Comparison of ENCODE assay signal across 8 cellular contexts in the genomic region with DNA sequence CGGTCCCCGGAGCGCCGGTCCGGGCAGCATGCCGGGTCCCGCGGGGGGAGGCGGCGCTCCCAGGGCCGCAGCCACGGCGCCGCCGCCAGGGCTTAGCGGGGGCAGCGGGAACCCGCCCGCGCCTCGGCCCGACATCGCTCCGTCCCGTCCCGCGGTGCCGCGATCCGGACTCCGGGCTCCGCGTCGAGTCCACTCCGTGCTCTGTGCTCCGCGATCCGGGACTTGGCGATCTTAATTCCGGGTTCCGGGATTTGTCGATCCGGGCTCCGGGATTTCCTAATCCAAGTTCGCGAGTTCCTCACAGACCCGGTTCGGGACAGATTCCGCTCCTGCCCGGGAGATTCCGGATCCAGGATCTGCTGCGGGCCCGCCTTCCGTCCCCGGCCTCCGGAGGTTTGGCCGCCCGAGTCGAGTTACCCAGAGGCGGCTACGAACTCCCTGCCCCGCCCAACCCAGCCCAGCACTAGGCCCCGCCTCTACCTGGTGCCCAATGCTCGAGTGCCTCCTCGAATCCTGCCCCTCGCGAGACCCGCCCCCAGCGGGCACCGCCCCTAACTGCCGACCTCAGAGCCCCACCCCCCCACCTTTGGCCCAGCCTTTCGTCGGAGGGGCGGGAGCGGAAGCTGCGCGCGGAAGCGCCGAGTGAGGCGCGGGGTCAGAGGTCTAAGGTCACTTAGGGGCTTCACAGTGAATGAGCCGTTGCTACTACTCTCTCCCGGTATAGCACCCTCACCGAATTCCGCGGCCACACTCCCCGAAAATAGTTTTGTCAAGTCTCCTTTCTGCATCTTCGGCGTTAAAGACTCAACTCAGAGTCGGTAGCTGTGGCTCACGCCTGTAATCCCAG. TPM values are rescaled to one million over a fixed set of nuclear protein-coding genes. Genes with fewer than 3 reads are reported as not detected.
DNase-seq lines count a peak whose midpoint lies in the region; ATAC-seq, FAIRE-seq and TF ChIP-seq lines count a peak whose summit lies in the region.

A gene (minus strand): TSS at position 146 of the 847 bp plus-strand sequence. CDS start 11 bp downstream, at position 135.

- H3K9me3 ChIP-seq in IMR-90 (ENCODE audit: control insufficient read depth, insufficient read depth, low read length): no peaks in the 10 kb centered on the region
- no peaks in the 10 kb centered on the region for H3K9me3 ChIP-seq in OCI-LY7 (ENCODE audit: low read length)
- H3K9me3 ChIP-seq in mononuclear cell (ENCODE audit: low read depth, low read length): no peaks in the 10 kb centered on the region

- WGBS in IMR-90 (ENCODE audit: extremely low coverage in 2 of 2, insufficient read length in 1 of 2), 2 experiments: 0% methylated on average over 54 of the region's 92 CpGs; no CpG with 5 or more reads in 1 of the 2 experiments

- H3K4me2 ChIP-seq in IMR-90 (ENCODE audit: low read depth, low read length): peak within 1 kb of the TSS; percentile 94
- peak within 1 kb of the TSS; percentile 86 for H3K4me2 ChIP-seq in OCI-LY7 (ENCODE audit: low read length)

- TF ChIP-seq POLR2A in IMR-90 (IDR thresholded peaks at IDR 0.05; ENCODE audit: low read depth, low read length): peak; percentile 65

- H4K5ac ChIP-seq in IMR-90 (ENCODE audit: low read depth, low read length): peak within 1 kb of the TSS; percentile 89

- no TSS peak for BruUV-seq in IMR-90 (replicated peaks; lab: Mats Ljungman, UMichigan)
- BruUV-seq in OCI-LY7 (replicated peaks; lab: Mats Ljungman, UMichigan): no TSS peak

- ATAC-seq in GM21528 (IDR thresholded peaks at IDR 0.05; ENCODE audit: low FRiP score, unreplicated experiment) (peak; percentile 73), IMR-90 (ENCODE audit: low read depth) (peak; percentile 86)

- peak within 1 kb of the TSS; percentile 86 for H3K56ac ChIP-seq in IMR-90 (ENCODE audit: extremely low read depth, insufficient read depth, low read length)

- TF ChIP-seq RAD21 in IMR-90 (IDR thresholded peaks at IDR 0.05; ENCODE audit: low read length): no peak

- peak within 1 kb of the TSS; percentile 97 to 100 for H4K8ac ChIP-seq in IMR-90 (ENCODE audit: low read depth in 2 of 2, low read length in 2 of 2)

- peak within 1 kb of the TSS; percentile 91 for H2AK9ac ChIP-seq in IMR-90 (replicated peaks; ENCODE audit: low read depth, low read length, poor library complexity)

- CTCF ChIA-PET in IMR-90 (lab: Yijun Ruan, JAX) (interaction anchor here (2.2 kb wide), 1 partner anchor 23 kb away, joined by 7 read pairs; no protein-coding TSS in a partner anchor), OCI-LY7 (lab: Charles Lee; ENCODE audit: unreplicated experiment) (interaction anchor here (0.9 to 1.0 kb wide), 2 partner anchors 104 to 145 kb away, joined by 3 to 4 read pairs; no protein-coding TSS in a partner anchor)

- H3K4me3 ChIP-seq in IMR-90 (ENCODE audit: insufficient read depth, low read depth, low read length): peak within 1 kb of the TSS; percentile 81
- peak within 1 kb of the TSS; percentile 99 for H3K4me3 ChIP-seq in OCI-LY7 (ENCODE audit: low read depth, low read length, poor library complexity, severe bottlenecking)
- H3K4me3 ChIP-seq in mononuclear cell (ENCODE audit: low read length): peak within 1 kb of the TSS; percentile 80

- H2BK20ac ChIP-seq in IMR-90 (ENCODE audit: low read depth, low read length): 0 out of 2 replicates have a peak within 1 kb of the TSS, but pooled peaks have one; percentile 17

- H3K9ac ChIP-seq in IMR-90 (ENCODE audit: low read depth, low read length): peak within 1 kb of the TSS; percentile 77

- H3K9me2 ChIP-seq in OCI-LY7 (ENCODE audit: insufficient read depth, low read length): no peaks in the 10 kb centered on the region

- peak within 1 kb of the TSS; percentile 96 for H3K4ac ChIP-seq in IMR-90 (ENCODE audit: low read depth, low read length)

- peaks cover 45% of the 10 kb centered on the region for H3K79me2 ChIP-seq in OCI-LY7 (ENCODE audit: insufficient read depth, low read depth, low read length)

- DNase-seq in D721Med (ENCODE audit: insufficient read length, low spot score): peak; percentile 54
- peak; percentile 99 for DNase-seq in IMR-90
- DNase-seq in OCI-LY7 (ENCODE audit: low spot score): peak; percentile 98
- DNase-seq in activated T-cell treated with anti-CD3 and anti-CD28 coated beads for 24 hours (ENCODE audit: low read depth): peak; percentile 99
- peak; percentile 73 for DNase-seq in epidermal melanocyte (ENCODE audit: insufficient read length, low spot score)
- DNase-seq in stimulated activated CD8-positive, alpha-beta memory T cell treated with anti-CD3 and anti-CD28 coated beads, Interleukin-4, amount 100 ng/mL, for 1 hour (ENCODE audit: low read depth in 2 of 2, low spot score in 1 of 2): peak; percentile 97 to 99

- peak within 1 kb of the TSS; percentile 78 for H2AK5ac ChIP-seq in IMR-90 (ENCODE audit: low read depth, low read length)

- dilution Hi-C loops in IMR-90 (cut with HindIII; ENCODE audit: low sequenced_read_pairs, unreplicated experiment): no loop called here

- H3K4me1 ChIP-seq in IMR-90 (ENCODE audit: control insufficient read depth, insufficient read depth, low read length): peaks cover 23% of the 10 kb centered on the region
- peaks cover 48% of the 10 kb centered on the region for H3K4me1 ChIP-seq in OCI-LY7 (ENCODE audit: insufficient read depth, low read length, poor library complexity, severe bottlenecking)
- peaks cover 54% of the 10 kb centered on the region for H3K4me1 ChIP-seq in mononuclear cell (ENCODE audit: insufficient read depth, low read length)

- H3K36me3 ChIP-seq in IMR-90 (ENCODE audit: control insufficient read depth, insufficient read depth, low read length): no peaks in the 10 kb centered on the region
- peaks cover 17% of the 10 kb centered on the region for H3K36me3 ChIP-seq in OCI-LY7 (ENCODE audit: insufficient read depth, low read length)

- peaks cover 6 to 42% of the 10 kb centered on the region in 2 experiments; a peak in 3 of 4 replicates for H3K79me1 ChIP-seq in IMR-90 (ENCODE audit: low read depth in 1 of 2, low read length in 2 of 2)

- H2BK120ac ChIP-seq in IMR-90 (ENCODE audit: low read depth, low read length): peak within 1 kb of the TSS; percentile 68; the same call in 1 of the 2 replicates

- H3K23ac ChIP-seq in IMR-90 (ENCODE audit: low read depth, low read length): peak within 1 kb of the TSS; percentile 97

- H2BK5ac ChIP-seq in IMR-90 (ENCODE audit: low read depth, low read length, poor library complexity, severe bottlenecking): peak within 1 kb of the TSS; percentile 51

- peak within 1 kb of the TSS; percentile 27 for H3K18ac ChIP-seq in IMR-90 (ENCODE audit: low read depth, low read length)

- POLR2A ChIA-PET in IMR-90 (lab: Charles Lee; ENCODE audit: unreplicated experiment) (interaction anchor here (0.6 kb wide), 1 partner anchor 21 kb away, joined by 7 read pairs; no protein-coding TSS in a partner anchor), OCI-LY7 (lab: Charles Lee) (interaction anchor here (0.6 to 1.5 kb wide), 9 partner anchors 14 to 609 kb away, joined by 3 to 9 read pairs (median 4); no protein-coding TSS in a partner anchor)

- intact Hi-C loops in IMR-90 (cut with micrococcal nuclease): no loop called here
- intact Hi-C loops in OCI-LY7 (cut with micrococcal nuclease; ENCODE audit: unreplicated experiment): loop anchor here (1.0 kb wide), 4 partner anchors 15 to 143 kb away; a partner anchor contains a TSS

- peak within 1 kb of the TSS; percentile 92 for H3K14ac ChIP-seq in IMR-90 (replicated peaks; ENCODE audit: low read depth, low read length)

- peak within 1 kb of the TSS; percentile 84; the same call in 1 of the 3 replicates for H2BK15ac ChIP-seq in IMR-90 (ENCODE audit: low read depth, low read length)

- H3K27me3 ChIP-seq in IMR-90 (ENCODE audit: control insufficient read depth, insufficient read depth, low read length) (no peaks in the 10 kb centered on the region), mononuclear cell (ENCODE audit: insufficient read depth, low read length) (no peaks in the 10 kb centered on the region)

- peak within 1 kb of the TSS; percentile 91 for H4K91ac ChIP-seq in IMR-90 (ENCODE audit: insufficient read depth, low read depth, low read length)

- no peak for FAIRE-seq in D721Med (lab: Jason Lieb, UNC)

- no peak for TF ChIP-seq CTCF in D721Med (IDR thresholded peaks at IDR 0.05; ENCODE audit: insufficient read depth, missing control alignments)
- no peak for TF ChIP-seq CTCF in IMR-90 (conservative IDR thresholded peaks at IDR 0.05; ENCODE audit: low read depth, low read length)
- TF ChIP-seq CTCF in OCI-LY7 (conservative IDR thresholded peaks at IDR 0.05; ENCODE audit: low read length): no peak

- H3K27ac ChIP-seq in IMR-90 (ENCODE audit: insufficient read depth, low read length) (peak within 1 kb of the TSS; percentile 84), OCI-LY7 (ENCODE audit: low read depth, low read length, poor library complexity, severe bottlenecking) (peak within 1 kb of the TSS; percentile 97)

- peaks cover 12% of the 10 kb centered on the region for H3K9me1 ChIP-seq in IMR-90 (ENCODE audit: insufficient read depth, low read length)

- H4K20me1 ChIP-seq in IMR-90 (ENCODE audit: insufficient read depth, low read length): peaks cover 28% of the 10 kb centered on the region
- H4K20me1 ChIP-seq in OCI-LY7 (ENCODE audit: insufficient read depth, low read length): peaks cover 18% of the 10 kb centered on the region

- peak within 1 kb of the TSS; percentile 96 for H2AFZ ChIP-seq in IMR-90 (replicated peaks; ENCODE audit: low read length, poor library complexity)
- H2AFZ ChIP-seq in OCI-LY7 (ENCODE audit: low read length): peak within 1 kb of the TSS; percentile 68; the same call in 1 of the 2 replicates

- in situ Hi-C loops in IMR-90 (cut with MboI; ENCODE audit: low sequenced_read_pairs): no loop called here

TF ChIP-seq in IMR-90, 13 proteins besides CTCF, POLR2A, EP300 and RAD21 (continues in another document):
- TF ChIP-seq BHLHE40 (IDR thresholded peaks at IDR 0.05; ENCODE audit: low read depth, low read length) (0 out of 2 replicates have a peak, but pooled peaks have one; percentile 3), SMC3 (IDR thresholded peaks at IDR 0.05; ENCODE audit: low read depth, low read length) (peak; percentile 29), MXI1 (IDR thresholded peaks at IDR 0.05; ENCODE audit: borderline replicate concordance, low read depth, low read length) (peak; percentile 2; the same call in 1 of the 2 replicates), MAFK (IDR thresholded peaks at IDR 0.05; ENCODE audit: low read depth, low read length) (no peak), RFX5 (IDR thresholded peaks at IDR 0.05; ENCODE audit: low read depth, low read length) (peak; percentile 73)

RNA-seq across cellular contexts. Expression of the gene that starts here (rescaled TPM):
- total RNA-seq in IMR-90 (2012; rRNA removed) (72.8 and 91.2 TPM in 2 replicates), OCI-LY7 (2022) (127 and 136 TPM in 2 replicates), mononuclear cell (56.0 TPM)
- 53.7 and 56.9 TPM in 2 replicates for polyA plus RNA-seq in IMR-90 (2012; rRNA removed)
- 28.3 and 43.2 TPM in 2 replicates for polyA plus RNA-seq in IMR-90 (2012; cell fraction: cytosol; rRNA removed)
- 64.7 and 69.4 TPM in 2 replicates for polyA plus RNA-seq in IMR-90 (2012; cell fraction: nucleus; rRNA removed; ENCODE audit: low replicate concordance)
- total RNA-seq in OCI-LY7 (2014; rRNA removed; shearing (Covaris generic)): 112 and 120 TPM in 2 replicates

Comparison
In these comparisons a context has a peak if more than half of its experiments do, and no peak if none do; other contexts are left out.
1. Peak in every context shown above with its lines: DNase-seq, ATAC-seq, H3K4me3 ChIP-seq and H3K27ac ChIP-seq.